Comparison of ENCODE assay signal across 1 cellular context in the genomic region with DNA sequence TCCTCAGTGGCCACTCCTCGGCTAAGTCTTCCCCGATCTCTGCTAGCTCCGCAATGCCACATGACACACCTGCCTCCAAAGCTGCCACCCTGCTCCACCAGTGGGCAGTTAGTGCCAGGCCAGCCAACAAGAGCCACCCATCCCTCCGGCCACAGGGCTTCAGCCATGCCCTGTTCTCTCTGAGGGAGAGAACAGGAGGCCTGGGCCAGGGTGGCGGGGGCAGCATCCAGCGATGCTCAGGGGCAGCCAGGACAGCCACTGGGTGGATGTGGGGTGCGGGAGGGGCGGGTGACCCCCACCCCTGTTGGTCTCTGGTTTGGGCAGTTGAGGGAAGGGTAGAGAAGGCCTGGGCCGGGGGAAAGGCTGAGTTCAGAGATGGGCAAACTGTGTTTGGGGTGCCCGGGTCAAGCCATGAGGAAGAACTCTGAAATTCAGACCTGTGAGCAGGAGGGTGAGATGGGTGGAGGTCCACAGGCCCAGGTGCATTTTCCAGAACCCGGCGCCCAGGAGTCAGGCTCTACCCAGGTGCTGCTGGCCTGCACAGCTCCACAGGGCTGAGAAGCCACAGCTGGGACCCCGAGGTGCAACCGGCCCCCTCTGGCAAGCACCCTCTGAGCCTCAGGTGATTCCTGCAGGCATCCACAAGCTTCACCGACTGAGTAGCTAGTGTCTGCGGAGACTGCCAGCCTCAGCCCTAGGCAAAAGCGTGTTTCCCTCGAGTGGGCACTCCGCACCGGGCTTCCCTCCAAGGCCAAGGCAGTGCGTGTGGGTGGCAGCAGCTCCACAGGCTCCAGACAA.
TF ChIP-seq lines count a peak whose summit lies in the region.

No MANE protein-coding gene starts in this region.

TF ChIP-seq in A549, 52 proteins besides CTCF, POLR2A, EP300 and RAD21 (continued from another document):
- TF ChIP-seq, protein P1, sequence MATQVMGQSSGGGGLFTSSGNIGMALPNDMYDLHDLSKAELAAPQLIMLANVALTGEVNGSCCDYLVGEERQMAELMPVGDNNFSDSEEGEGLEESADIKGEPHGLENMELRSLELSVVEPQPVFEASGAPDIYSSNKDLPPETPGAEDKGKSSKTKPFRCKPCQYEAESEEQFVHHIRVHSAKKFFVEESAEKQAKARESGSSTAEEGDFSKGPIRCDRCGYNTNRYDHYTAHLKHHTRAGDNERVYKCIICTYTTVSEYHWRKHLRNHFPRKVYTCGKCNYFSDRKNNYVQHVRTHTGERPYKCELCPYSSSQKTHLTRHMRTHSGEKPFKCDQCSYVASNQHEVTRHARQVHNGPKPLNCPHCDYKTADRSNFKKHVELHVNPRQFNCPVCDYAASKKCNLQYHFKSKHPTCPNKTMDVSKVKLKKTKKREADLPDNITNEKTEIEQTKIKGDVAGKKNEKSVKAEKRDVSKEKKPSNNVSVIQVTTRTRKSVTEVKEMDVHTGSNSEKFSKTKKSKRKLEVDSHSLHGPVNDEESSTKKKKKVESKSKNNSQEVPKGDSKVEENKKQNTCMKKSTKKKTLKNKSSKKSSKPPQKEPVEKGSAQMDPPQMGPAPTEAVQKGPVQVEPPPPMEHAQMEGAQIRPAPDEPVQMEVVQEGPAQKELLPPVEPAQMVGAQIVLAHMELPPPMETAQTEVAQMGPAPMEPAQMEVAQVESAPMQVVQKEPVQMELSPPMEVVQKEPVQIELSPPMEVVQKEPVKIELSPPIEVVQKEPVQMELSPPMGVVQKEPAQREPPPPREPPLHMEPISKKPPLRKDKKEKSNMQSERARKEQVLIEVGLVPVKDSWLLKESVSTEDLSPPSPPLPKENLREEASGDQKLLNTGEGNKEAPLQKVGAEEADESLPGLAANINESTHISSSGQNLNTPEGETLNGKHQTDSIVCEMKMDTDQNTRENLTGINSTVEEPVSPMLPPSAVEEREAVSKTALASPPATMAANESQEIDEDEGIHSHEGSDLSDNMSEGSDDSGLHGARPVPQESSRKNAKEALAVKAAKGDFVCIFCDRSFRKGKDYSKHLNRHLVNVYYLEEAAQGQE (IDR thresholded peaks at IDR 0.05), result no peak
- TF ChIP-seq, protein P2, sequence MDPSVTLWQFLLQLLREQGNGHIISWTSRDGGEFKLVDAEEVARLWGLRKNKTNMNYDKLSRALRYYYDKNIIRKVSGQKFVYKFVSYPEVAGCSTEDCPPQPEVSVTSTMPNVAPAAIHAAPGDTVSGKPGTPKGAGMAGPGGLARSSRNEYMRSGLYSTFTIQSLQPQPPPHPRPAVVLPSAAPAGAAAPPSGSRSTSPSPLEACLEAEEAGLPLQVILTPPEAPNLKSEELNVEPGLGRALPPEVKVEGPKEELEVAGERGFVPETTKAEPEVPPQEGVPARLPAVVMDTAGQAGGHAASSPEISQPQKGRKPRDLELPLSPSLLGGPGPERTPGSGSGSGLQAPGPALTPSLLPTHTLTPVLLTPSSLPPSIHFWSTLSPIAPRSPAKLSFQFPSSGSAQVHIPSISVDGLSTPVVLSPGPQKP (IDR thresholded peaks at IDR 0.05; ENCODE audit: low read depth, low read length), result no peak
- TF ChIP-seq KDM5A (IDR thresholded peaks at IDR 0.05), result no peak
- TF ChIP-seq RCOR1 (IDR thresholded peaks at IDR 0.05; ENCODE audit: low read depth, low read length), result no peak
- no peak for TF ChIP-seq JUNB (IDR thresholded peaks at IDR 0.05)
- no peak for TF ChIP-seq ZSCAN20 (CRISPR knock-in tag; IDR thresholded peaks at IDR 0.05)
- TF ChIP-seq KDM1A (IDR thresholded peaks at IDR 0.05; ENCODE audit: low read depth), result no peak
